ENCODE assay signal across 7 cellular contexts in genomic region chr18:47930844-47931706, GRCh38.
DNase-seq lines count a peak whose midpoint lies in the region; ATAC-seq and TF ChIP-seq lines count a peak whose summit lies in the region.

No MANE protein-coding gene starts in this region.

- DNase-seq in NCI-H2029 (lab: John Stamatoyannopoulos, UW) (peak; percentile 92), T-helper 9 cell (peak; percentile 92), astrocyte of the hippocampus (ENCODE audit: low read depth, low spot score) (peak; percentile 99), hippocampal formation (lab: John Stamatoyannopoulos, UW) (peak; percentile 95 to 97), retinal pigment epithelial cell (ENCODE audit: low read depth) (peak; percentile 86)

- ATAC-seq in GM18508 (IDR thresholded peaks at IDR 0.05; ENCODE audit: insufficient read depth, unreplicated experiment) (peak; percentile 74), HG02981 (IDR thresholded peaks at IDR 0.05; ENCODE audit: unreplicated experiment) (peak; percentile 78)

- H3K4me3 ChIP-seq in retinal pigment epithelial cell (ENCODE audit: low read length), result peak overlapping the region; percentile 50

- no peak for TF ChIP-seq CTCF in retinal pigment epithelial cell (conservative IDR thresholded peaks at IDR 0.05; ENCODE audit: low read depth, low read length)

Comparison
In these comparisons a context has a peak if more than half of its experiments do, and no peak if none do; other contexts are left out.
1. Peak in every context shown above with its lines: DNase-seq, ATAC-seq and H3K4me3 ChIP-seq.